In the genomic region with DNA sequence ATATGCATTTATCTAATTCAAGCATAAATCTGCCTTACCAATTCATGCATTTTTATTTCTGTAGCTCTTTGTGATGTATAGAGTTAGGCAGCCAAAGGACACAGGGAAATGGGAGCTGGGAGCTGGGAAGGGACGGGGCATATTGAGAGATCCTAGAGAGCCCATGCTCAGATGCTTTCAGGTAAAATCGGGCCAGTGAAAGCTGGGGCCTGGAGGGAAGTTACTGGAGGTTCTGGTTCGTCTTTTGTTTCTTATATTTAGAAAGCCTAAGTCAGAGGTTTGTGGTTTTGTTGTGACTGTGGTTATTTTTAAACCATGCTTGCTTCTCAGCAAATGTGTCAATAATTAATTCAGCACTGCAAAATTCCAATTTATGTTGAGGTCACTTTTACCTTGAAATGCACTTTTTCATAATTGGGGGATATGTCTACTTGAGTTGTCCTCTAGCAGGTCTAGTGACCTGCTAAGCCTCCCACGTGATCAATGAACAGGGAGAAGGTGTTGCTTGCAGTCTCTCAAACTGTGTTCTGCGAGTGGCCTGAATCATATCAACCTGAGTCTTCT, we compare ENCODE assay signal across 8 cellular contexts. TPM values are rescaled to one million over a fixed set of nuclear protein-coding genes. Genes with fewer than 3 reads are reported as not detected.
DNase-seq lines count a peak whose midpoint lies in the region; ATAC-seq and TF ChIP-seq lines count a peak whose summit lies in the region.

No MANE protein-coding gene starts in this region.

- ATAC-seq in GM18517 (IDR thresholded peaks at IDR 0.05; ENCODE audit: unreplicated experiment) (peak; percentile 25), GM21526 (IDR thresholded peaks at IDR 0.05; ENCODE audit: low FRiP score, unreplicated experiment) (no peak)

- DNase-seq in brain microvascular endothelial cell (no peak), putamen (ENCODE audit: low spot score) (no peak), NCI-H345 treated with DMSO at 0.1 percent for 48 hours (lab: John Stamatoyannopoulos, UW; ENCODE audit: unreplicated experiment) (no peak), lower leg skin (ENCODE audit: low spot score in 2 of 2) (no peak)

- TF ChIP-seq POLR2A in lower leg skin (IDR thresholded peaks at IDR 0.05): no peak

- no peak for TF ChIP-seq CTCF in brain microvascular endothelial cell (IDR thresholded peaks at IDR 0.05; ENCODE audit: low read depth, low read length, missing control alignments)
- TF ChIP-seq CTCF in lower leg skin (IDR thresholded peaks at IDR 0.05): no peak

- peaks cover 36% of the 10 kb centered on the region for H3K4me1 ChIP-seq in HUES48 (ENCODE audit: control insufficient read depth, insufficient read depth, low read length)
- peaks cover 9 to 21% of the 10 kb centered on the region in 2 donors for H3K4me1 ChIP-seq in mucosa of rectum (ENCODE audit: control insufficient read depth in 2 of 2, insufficient read depth in 2 of 2, low read length in 2 of 2)

- H3K4me3 ChIP-seq in HUES48 (ENCODE audit: low read depth, low read length): no peak overlapping the region
- H3K4me3 ChIP-seq in brain microvascular endothelial cell (ENCODE audit: low read depth, low read length): peak overlapping the region; percentile 39
- H3K4me3 ChIP-seq in mucosa of rectum (ENCODE audit: low read length in 2 of 2): peak overlapping the region; percentile 53 to 69
- H3K4me3 ChIP-seq in lower leg skin (ENCODE audit: low read depth, poor library complexity, severe bottlenecking): no peak overlapping the region

- in situ Hi-C loops in brain microvascular endothelial cell (cut with HindIII; ENCODE audit: low pct_ligation_motif_present, low sequenced_read_pairs): no loop called here

- H3K27ac ChIP-seq in HUES48 (ENCODE audit: low read depth, low read length): peak overlapping the region; percentile 63
- H3K27ac ChIP-seq in brain microvascular endothelial cell: peak overlapping the region; percentile 61
- peak overlapping the region; percentile 56 to 67 for H3K27ac ChIP-seq in mucosa of rectum (ENCODE audit: low read depth in 2 of 2, low read length in 2 of 2)

- H3K9ac ChIP-seq in HUES48 (ENCODE audit: low read depth, low read length) (no peak overlapping the region), mucosa of rectum (ENCODE audit: low read depth in 1 of 2, low read length in 2 of 2) (peak overlapping the region; percentile 14 to 52)

- intact Hi-C loops in lower leg skin (cut with DNase I; ENCODE audit: low total_unique reads): no loop called here

- H3K9me3 ChIP-seq in HUES48 (ENCODE audit: control insufficient read depth, insufficient read depth, low read length) (no peaks in the 10 kb centered on the region), mucosa of rectum (ENCODE audit: control insufficient read depth in 2 of 2, low read length in 2 of 2) (no peaks in the 10 kb centered on the region)

- H3K27me3 ChIP-seq in HUES48 (ENCODE audit: control insufficient read depth, insufficient read depth, low read length) (no peaks in the 10 kb centered on the region), brain microvascular endothelial cell (replicated peaks) (no peaks in the 10 kb centered on the region), mucosa of rectum (ENCODE audit: control insufficient read depth in 2 of 2, insufficient read depth in 2 of 2, low read length in 2 of 2) (no peaks in the 10 kb centered on the region)

- no peaks in the 10 kb centered on the region for H3K36me3 ChIP-seq in HUES48 (ENCODE audit: control insufficient read depth, insufficient read depth, low read length)
- H3K36me3 ChIP-seq in brain microvascular endothelial cell (replicated peaks): no peaks in the 10 kb centered on the region
- peaks cover 0 to 3% of the 10 kb centered on the region in 2 donors for H3K36me3 ChIP-seq in mucosa of rectum (ENCODE audit: control insufficient read depth in 2 of 2, insufficient read depth in 2 of 2, low read length in 2 of 2)

- WGBS in lower leg skin, 2 donors: 21 to 22% methylated on average over 5 of the region's 5 CpGs

RNA-seq across cellular contexts. Expression of gene IFIT3, which starts 5.0 kb away (rescaled TPM):
- 1 to 10 TPM; 1.1 to 8.2 (median 3.7) TPM for total RNA-seq in lower leg skin

RNA-seq across cellular contexts. Expression of gene IFIT2, which starts 31.0 kb away (rescaled TPM):
- 1 to 10 TPM in 3 of 4 donors, under 1 TPM in 1; 0.67 to 2.2 (median 1.9) TPM for total RNA-seq in lower leg skin

RNA-seq across cellular contexts. Expression of gene IFIT1B, which starts 45.1 kb away (rescaled TPM):
- total RNA-seq in lower leg skin: not detected

RNA-seq across cellular contexts. Expression of gene IFIT1, which starts 59.6 kb away (rescaled TPM):
- 1 to 10 TPM in 3 of 4 donors, under 1 TPM in 1; 0.72 to 6.2 (median 4.7) TPM for total RNA-seq in lower leg skin

Comparison
In these comparisons a context has a peak if more than half of its experiments do, and no peak if none do; other contexts are left out.
1. H3K4me3 ChIP-seq: peak in brain microvascular endothelial cell (single experiment) and mucosa of rectum (2 of 2); none in HUES48 (single experiment) and lower leg skin (single experiment).
2. Peak in every context shown above with its lines, with median percentiles within 50 percentile points of each other: H3K27ac ChIP-seq.